In genomic region chr7:116940689-116941088, GRCh38 we compare ENCODE assay signal across 26 cellular contexts.
"Had no signal": no experiment of that assay in that cellular context is flagged by ENCODE, and none has a peak within 500 bp of the region (broad histone marks: within the 10 kb centered on the region; RNA-seq: fewer than 3 reads in every experiment).

No MANE protein-coding gene starts in this region.

- H3K27me3 ChIP-seq: dorsolateral prefrontal cortex, gastrocnemius medialis, heart right ventricle, left lung had no signal

- H3K4me1 ChIP-seq: esophagus squamous epithelium, gastrocnemius medialis, left lung, lower lobe of right lung had no signal

- H3K9me3 ChIP-seq: esophagus squamous epithelium, gastrocnemius medialis, heart right ventricle, left lung, lower lobe of right lung, mucosa of descending colon had no signal

- H3K4me3 ChIP-seq: coronary artery, dorsolateral prefrontal cortex, esophagus squamous epithelium, gastrocnemius medialis, heart right ventricle, left lung, lower lobe of right lung, mucosa of descending colon had no signal

- ATAC-seq: esophagus mucosa, gastrocnemius medialis, heart right ventricle, left cardiac atrium, left lung, left ventricle myocardium superior, lower lobe of right lung, mucosa of descending colon had no signal

- H3K9me3 Mint-ChIP-seq: mesothelial cell of epicardium had no signal

- DNase-seq: dermis blood vessel endothelial cell; dorsolateral prefrontal cortex; effector CD4-positive, alpha-beta T cell; effector memory CD4-positive, alpha-beta T cell; erythroblast; esophagus squamous epithelium; foreskin fibroblast; foreskin melanocyte; gastrocnemius medialis; glutamatergic neuron; head of caudate nucleus; heart right ventricle; hippocampal formation; left cardiac atrium; left lung; left ventricle myocardium superior; lower lobe of right lung; mesenchymal stem cell; mucosa of descending colon had no signal

- H3K36me3 Mint-ChIP-seq: mesothelial cell of epicardium had no signal

- H3K4me3 Mint-ChIP-seq: mesothelial cell of epicardium had no signal

- FAIRE-seq: colon, islet of Langerhans, keratinocyte had no signal

- H3K27ac Mint-ChIP-seq: mesothelial cell of epicardium had no signal

- H3K27ac ChIP-seq: coronary artery, dorsolateral prefrontal cortex, epithelial cell of prostate, esophagus squamous epithelium, gastrocnemius medialis, heart right ventricle, left lung, lower lobe of right lung had no signal

- H3K36me3 ChIP-seq: esophagus squamous epithelium, gastrocnemius medialis, heart right ventricle, left lung, lower lobe of right lung had no signal
